1 cellular context compared by ENCODE assay signal in the genomic region with DNA sequence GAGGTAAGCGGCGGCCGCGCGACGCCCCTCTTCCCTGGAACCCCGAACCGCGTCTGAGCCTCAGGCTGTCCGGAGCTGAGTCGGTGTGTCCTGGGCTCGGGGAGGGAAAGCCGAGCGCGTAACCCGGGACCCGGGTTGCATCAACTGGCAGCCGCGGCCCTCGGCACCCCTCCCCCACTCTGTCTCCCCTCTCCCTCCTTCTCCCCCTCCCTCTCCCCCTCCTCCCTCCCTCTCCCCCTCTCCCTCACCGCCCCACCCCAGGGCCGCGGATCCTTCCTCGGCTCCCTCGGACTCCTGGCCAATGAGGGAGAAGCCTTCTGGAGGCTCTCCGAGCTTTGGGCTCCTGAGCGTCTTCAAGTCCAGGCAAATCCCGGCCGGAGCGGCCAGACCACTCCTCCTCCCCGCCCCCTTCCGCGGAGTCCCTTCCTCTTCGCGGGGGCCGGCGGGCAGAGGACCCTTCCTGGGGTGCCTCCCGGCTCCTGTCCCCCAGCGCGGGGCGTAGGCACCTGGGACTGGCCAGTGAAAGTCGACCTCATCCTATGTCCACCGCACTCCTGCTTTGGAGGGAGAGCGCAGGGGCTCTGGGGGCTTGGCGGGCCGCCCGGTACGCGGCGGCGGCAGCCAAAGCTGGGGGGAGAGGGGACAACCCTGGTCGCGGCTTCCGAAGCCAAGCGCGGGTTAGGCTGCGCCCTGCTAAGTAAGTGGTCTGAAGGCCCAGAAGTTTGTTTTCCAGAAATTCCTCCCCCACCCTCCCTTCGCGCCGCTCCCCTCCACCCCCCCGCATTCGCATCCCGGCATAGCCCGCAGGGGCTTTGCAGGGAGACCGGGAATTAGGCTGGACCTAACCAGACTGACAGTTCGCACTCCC.
TF ChIP-seq lines count a peak whose summit lies in the region.

No MANE protein-coding gene starts in this region.

TF ChIP-seq in H1, 55 proteins besides CTCF, POLR2A, EP300 and RAD21:
- TF ChIP-seq TAF1 (IDR thresholded peaks at IDR 0.05; ENCODE audit: low read depth, low read length) (no peak; the same call in 1 of the 2 replicates), JUN (IDR thresholded peaks at IDR 0.05; ENCODE audit: low read depth, low read length) (no peak), POLR2AphosphoS5 (IDR thresholded peaks at IDR 0.05; ENCODE audit: low read depth, low read length) (no peak; the same call in none of the 2 replicates), ZNF274 (IDR thresholded peaks at IDR 0.05; ENCODE audit: borderline replicate concordance, extremely low read depth, low read length) (no peak), RBBP5 (IDR thresholded peaks at IDR 0.05; ENCODE audit: borderline replicate concordance, low read depth, low read length) (no peak), SAP30 (IDR thresholded peaks at IDR 0.05; ENCODE audit: insufficient read depth, insufficient replicate concordance, low read length) (no peak), RXRA (IDR thresholded peaks at IDR 0.05; ENCODE audit: insufficient read depth, low read depth, low read length) (no peak), CEBPB (IDR thresholded peaks at IDR 0.05; ENCODE audit: low read depth, low read length) (peak; percentile 29; the same call in 1 of the 2 replicates), TEAD4 (IDR thresholded peaks at IDR 0.05; ENCODE audit: low read depth, low read length) (no peak), TBP (IDR thresholded peaks at IDR 0.05; ENCODE audit: low read depth, low read length) (peak; percentile 59; the same call in 1 of the 2 replicates), HDAC2 (IDR thresholded peaks at IDR 0.05; ENCODE audit: borderline replicate concordance in 1 of 2, low read depth in 2 of 2, low read length in 2 of 2) (no peak; a peak in 1 of 4 replicates), CBX8 (IDR thresholded peaks at IDR 0.05; ENCODE audit: borderline replicate concordance, low read depth, low read length) (no peak), BRCA1 (IDR thresholded peaks at IDR 0.05; ENCODE audit: low read depth, low read length) (no peak), KDM4A (IDR thresholded peaks at IDR 0.05; ENCODE audit: low read depth, low read length, severe bottlenecking) (peak; percentile 73), GABPA (IDR thresholded peaks at IDR 0.05; ENCODE audit: borderline replicate concordance, insufficient read depth, low read length) (no peak), ASH2L (IDR thresholded peaks at IDR 0.05; ENCODE audit: low read length) (peak; percentile 66), PHF8 (conservative IDR thresholded peaks at IDR 0.05; ENCODE audit: low read depth, low read length) (no peak), SP1 (IDR thresholded peaks at IDR 0.05; ENCODE audit: low read depth, low read length) (no peak), RFX5 (IDR thresholded peaks at IDR 0.05; ENCODE audit: borderline replicate concordance, low read depth, low read length) (no peak), TAF7 (optimal IDR thresholded peaks at IDR 0.05; ENCODE audit: borderline replicate concordance, low read depth, low read length) (peak; percentile 3), CHD1 (IDR thresholded peaks at IDR 0.05; ENCODE audit: low read depth, low read length) (no peak), JUND (IDR thresholded peaks at IDR 0.05; ENCODE audit: low read length) (no peak), HDAC6 (IDR thresholded peaks at IDR 0.05; ENCODE audit: low read depth, low read length) (no peak), SUZ12 (IDR thresholded peaks at IDR 0.05; ENCODE audit: low read length) (no peak), KDM5A (IDR thresholded peaks at IDR 0.05; ENCODE audit: low read length) (no peak), SIN3A (conservative IDR thresholded peaks at IDR 0.05 in 1 of 2, IDR thresholded peaks at IDR 0.05 in 1 of 2; ENCODE audit: low read depth in 1 of 2, low read length in 2 of 2) (peak; percentile 17 to 32; a peak in 1 of 4 replicates), BCL11A (IDR thresholded peaks at IDR 0.05; ENCODE audit: low read depth in 2 of 2, low read length in 2 of 2) (no peak), BACH1 (IDR thresholded peaks at IDR 0.05; ENCODE audit: low read length) (no peak), KDM1A (IDR thresholded peaks at IDR 0.05; ENCODE audit: borderline replicate concordance, low read length) (peak; percentile 75; the same call in 1 of the 2 replicates), CTBP2 (IDR thresholded peaks at IDR 0.05; ENCODE audit: borderline replicate concordance, insufficient read depth, insufficient read length, low read length) (no peak), CHD2 (IDR thresholded peaks at IDR 0.05; ENCODE audit: low read length) (no peak), FOSL1 (IDR thresholded peaks at IDR 0.05; ENCODE audit: insufficient read depth, low read depth, low read length) (no peak), YY1 (IDR thresholded peaks at IDR 0.05; ENCODE audit: low read depth, low read length) (no peak)
- TF ChIP-seq, protein P1, sequence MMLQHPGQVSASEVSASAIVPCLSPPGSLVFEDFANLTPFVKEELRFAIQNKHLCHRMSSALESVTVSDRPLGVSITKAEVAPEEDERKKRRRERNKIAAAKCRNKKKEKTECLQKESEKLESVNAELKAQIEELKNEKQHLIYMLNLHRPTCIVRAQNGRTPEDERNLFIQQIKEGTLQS (IDR thresholded peaks at IDR 0.05; ENCODE audit: insufficient read depth, low read depth, low read length): 0 out of 2 replicates have a peak, but pooled peaks have one; percentile 7
- TF ChIP-seq, protein P2, sequence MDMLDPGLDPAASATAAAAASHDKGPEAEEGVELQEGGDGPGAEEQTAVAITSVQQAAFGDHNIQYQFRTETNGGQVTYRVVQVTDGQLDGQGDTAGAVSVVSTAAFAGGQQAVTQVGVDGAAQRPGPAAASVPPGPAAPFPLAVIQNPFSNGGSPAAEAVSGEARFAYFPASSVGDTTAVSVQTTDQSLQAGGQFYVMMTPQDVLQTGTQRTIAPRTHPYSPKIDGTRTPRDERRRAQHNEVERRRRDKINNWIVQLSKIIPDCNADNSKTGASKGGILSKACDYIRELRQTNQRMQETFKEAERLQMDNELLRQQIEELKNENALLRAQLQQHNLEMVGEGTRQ (IDR thresholded peaks at IDR 0.05; ENCODE audit: low read length): no peak
- TF ChIP-seq, protein P3, sequence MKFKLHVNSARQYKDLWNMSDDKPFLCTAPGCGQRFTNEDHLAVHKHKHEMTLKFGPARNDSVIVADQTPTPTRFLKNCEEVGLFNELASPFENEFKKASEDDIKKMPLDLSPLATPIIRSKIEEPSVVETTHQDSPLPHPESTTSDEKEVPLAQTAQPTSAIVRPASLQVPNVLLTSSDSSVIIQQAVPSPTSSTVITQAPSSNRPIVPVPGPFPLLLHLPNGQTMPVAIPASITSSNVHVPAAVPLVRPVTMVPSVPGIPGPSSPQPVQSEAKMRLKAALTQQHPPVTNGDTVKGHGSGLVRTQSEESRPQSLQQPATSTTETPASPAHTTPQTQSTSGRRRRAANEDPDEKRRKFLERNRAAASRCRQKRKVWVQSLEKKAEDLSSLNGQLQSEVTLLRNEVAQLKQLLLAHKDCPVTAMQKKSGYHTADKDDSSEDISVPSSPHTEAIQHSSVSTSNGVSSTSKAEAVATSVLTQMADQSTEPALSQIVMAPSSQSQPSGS (IDR thresholded peaks at IDR 0.05; ENCODE audit: low read length): no peak
